ENCODE assay signal across 12 cellular contexts in genomic region chr3:70308760-70309159, GRCh38. TPM values are rescaled to one million over a fixed set of nuclear protein-coding genes. Genes with fewer than 3 reads are reported as not detected.
DNase-seq lines count a peak whose midpoint lies in the region; ATAC-seq and TF ChIP-seq lines count a peak whose summit lies in the region.
"Had no signal": no experiment of that assay in that cellular context is flagged by ENCODE, and none has a peak within 500 bp of the region (broad histone marks: within the 10 kb centered on the region; RNA-seq: fewer than 3 reads in every experiment).

No MANE protein-coding gene starts in this region.

- POLR2A ChIA-PET in AG04450 (lab: Yijun Ruan, JAX): no interaction called here

- no peak for TF ChIP-seq CTCF in AG04450 (IDR thresholded peaks at IDR 0.05; ENCODE audit: low read depth, low read length)
- peak; percentile 41; the same call in 1 of the 2 replicates for TF ChIP-seq CTCF in WERI-Rb-1 (IDR thresholded peaks at IDR 0.05; ENCODE audit: low read depth, low read length)

- no peaks in the 10 kb centered on the region for H3K9me3 ChIP-seq in AG04450 (ENCODE audit: control insufficient read depth, insufficient read depth, low read length)
- no peaks in the 10 kb centered on the region for H3K9me3 ChIP-seq in WERI-Rb-1 (ENCODE audit: severe bottlenecking)
- H3K9me3 ChIP-seq: thoracic aorta had no signal

- H3K36me3 ChIP-seq in WERI-Rb-1: no peaks in the 10 kb centered on the region
- H3K36me3 ChIP-seq: thoracic aorta had no signal

- peak; percentile 2 for DNase-seq in AG04450 (ENCODE audit: low read depth, low spot score)
- DNase-seq in WERI-Rb-1: peak; percentile 12
- peak; percentile 13 for DNase-seq in inferior parietal cortex (ENCODE audit: extremely low spot score)
- no peak for DNase-seq in COR-L47 (lab: John Stamatoyannopoulos, UW)
- DNase-seq in NCI-H2081 treated with DMSO at 0.1 percent for 48 hours (lab: John Stamatoyannopoulos, UW): no peak
- DNase-seq: CD4-positive, alpha-beta T cell; NCI-H510A had no signal

- ATAC-seq in GM19351 (IDR thresholded peaks at IDR 0.05; ENCODE audit: unreplicated experiment) (peak; percentile 70), GM21723 (IDR thresholded peaks at IDR 0.05; ENCODE audit: unreplicated experiment) (no peak), HG03159 (IDR thresholded peaks at IDR 0.05; ENCODE audit: unreplicated experiment) (no peak)

- H3K27ac ChIP-seq in AG04450 (ENCODE audit: low read depth, low read length) (no peak overlapping the region), WERI-Rb-1 (no peak overlapping the region)
- H3K27ac ChIP-seq: thoracic aorta had no signal

- H3K27me3 ChIP-seq in AG04450 (ENCODE audit: control insufficient read depth, insufficient read depth, low read length) (no peaks in the 10 kb centered on the region), WERI-Rb-1 (ENCODE audit: insufficient read depth, low read depth, severe bottlenecking) (peaks cover 3% of the 10 kb centered on the region)

- H3K4me3 ChIP-seq in AG04450 (ENCODE audit: low read depth, low read length) (no peak overlapping the region), WERI-Rb-1 (ENCODE audit: low read depth, low read length) (no peak overlapping the region)
- H3K4me3 ChIP-seq: thoracic aorta had no signal

- CTCF ChIA-PET in AG04450 (lab: Charles Lee): no interaction called here

RNA-seq across cellular contexts. Expression of gene MDFIC2, which starts 3.7 kb away (rescaled TPM):
- polyA plus RNA-seq in AG04450 (2011; rRNA removed): not detected in 2 replicates
- not detected in 2 replicates for polyA minus RNA-seq in AG04450 (2011; rRNA and poly(A)+ RNA removed)
- polyA plus RNA-seq: keratinocyte had no signal

Comparison
In these comparisons a context has a peak if more than half of its experiments do, and no peak if none do; other contexts are left out.
1. DNase-seq: peak in AG04450 (single experiment), WERI-Rb-1 (single experiment) and inferior parietal cortex (single experiment); none in COR-L47 (single experiment) and NCI-H2081 treated with DMSO at 0.1 percent for 48 hours (single experiment).